In the genomic region with DNA sequence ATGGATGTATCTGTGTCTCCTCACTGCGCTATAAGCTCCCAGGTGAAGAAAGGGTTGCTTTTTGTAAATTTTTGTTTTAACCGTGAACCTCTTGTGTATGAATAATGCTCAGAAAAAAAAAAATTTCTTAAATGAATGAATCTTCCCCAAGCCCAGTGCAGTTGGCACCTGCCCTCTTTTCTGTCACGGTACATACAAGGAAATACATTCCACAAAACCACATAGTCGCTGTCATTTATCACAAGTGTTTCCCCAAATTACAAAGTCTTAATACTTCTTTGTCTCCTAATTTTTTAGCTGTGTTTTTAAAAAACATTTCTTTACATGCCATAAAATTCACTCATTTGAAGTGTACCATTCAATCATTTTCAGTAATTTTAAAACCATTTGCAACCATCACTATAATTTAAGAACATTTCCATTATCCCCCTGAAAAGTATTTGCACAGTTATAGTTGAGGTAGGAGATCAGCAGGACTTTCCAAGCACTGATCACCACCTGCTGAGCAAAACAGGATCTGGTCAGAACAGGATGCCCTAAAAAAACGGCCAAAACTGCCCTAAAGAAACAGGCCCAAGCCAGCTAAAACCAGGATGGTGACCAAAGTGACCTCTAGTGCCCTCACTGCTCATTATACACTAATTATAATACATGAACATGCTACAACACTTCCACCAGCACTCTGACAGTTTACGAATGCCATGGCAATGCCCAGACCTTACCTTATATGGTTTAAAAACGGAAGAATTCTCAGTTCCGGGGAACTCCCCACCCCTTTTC, we compare ENCODE assay signal across 9 cellular contexts. TPM values are rescaled to one million over a fixed set of nuclear protein-coding genes. Genes with fewer than 3 reads are reported as not detected.
DNase-seq lines count a peak whose midpoint lies in the region; ATAC-seq and TF ChIP-seq lines count a peak whose summit lies in the region.
"Had no signal": no experiment of that assay in that cellular context is flagged by ENCODE, and none has a peak within 500 bp of the region (broad histone marks: within the 10 kb centered on the region; RNA-seq: fewer than 3 reads in every experiment).

No MANE protein-coding gene starts in this region.

- H3K27ac Mint-ChIP-seq in CD8-positive, alpha-beta memory T cell, result peak overlapping the region in 7 of 8 donors; percentile 34 to 98 (median 82)
- peak overlapping the region; percentile 83 to 95 (median 86) for H3K27ac Mint-ChIP-seq in IgD-negative memory B cell
- H3K27ac Mint-ChIP-seq in activated naive CD4-positive, alpha-beta T cell treated with anti-CD3 and anti-CD28 coated beads, Interleukin-2, amount 50 U/mL, for 72 hours, result peak overlapping the region; percentile 70 to 93
- peak overlapping the region; percentile 47 to 84 (median 80) for H3K27ac Mint-ChIP-seq in nephron

- H3K4me1 ChIP-seq in CD8-positive, alpha-beta memory T cell (ENCODE audit: insufficient read depth, low read length), result peaks cover 17% of the 10 kb centered on the region

- no peak for ATAC-seq in activated naive CD4-positive, alpha-beta T cell treated with anti-CD3 and anti-CD28 coated beads, Interleukin-2, amount 50 U/mL, for 72 hours

- DNase-seq in CD8-positive, alpha-beta memory T cell, result no peak
- no peak for DNase-seq in activated naive CD4-positive, alpha-beta T cell treated with anti-CD3 and anti-CD28 coated beads, Interleukin-2, amount 50 U/mL, for 72 hours (ENCODE audit: low spot score in 2 of 2)
- DNase-seq in NOMO-1 treated with DMSO at 0.1 percent for 48 hours (lab: John Stamatoyannopoulos, UW; ENCODE audit: unreplicated experiment) (no peak), LoVo (ENCODE audit: low spot score) (no peak), posterior vena cava (ENCODE audit: low spot score) (no peak)
- DNase-seq: lower lobe of right lung, NCI-H1436 had no signal

- no peak overlapping the region for H3K27ac ChIP-seq in CD8-positive, alpha-beta memory T cell (ENCODE audit: low read depth, low read length)

- no peaks in the 10 kb centered on the region for H3K27me3 ChIP-seq in CD8-positive, alpha-beta memory T cell (ENCODE audit: insufficient read depth, low read length, poor library complexity, severe bottlenecking)

- H3K36me3 ChIP-seq in CD8-positive, alpha-beta memory T cell (ENCODE audit: insufficient read depth, low read length), result no peaks in the 10 kb centered on the region
- H3K36me3 ChIP-seq: lower lobe of right lung had no signal

- CTCF ChIA-PET in CD8-positive, alpha-beta memory T cell (lab: Charles Lee), result interaction anchor here (0.9 to 4.1 kb wide), 5 partner anchors 11 to 195 kb away, joined by 3 to 28 read pairs (median 6); partner anchors contain the start of genes BIVM, ERCC5 and POGLUT2

- peaks cover 46 to 60% (median 58%) of the 10 kb centered on the region in 3 donors for H3K4me1 Mint-ChIP-seq in CD8-positive, alpha-beta memory T cell
- peaks cover 9 to 20% (median 19%) of the 10 kb centered on the region in 3 donors for H3K4me1 Mint-ChIP-seq in IgD-negative memory B cell
- peaks cover 17% of the 10 kb centered on the region for H3K4me1 Mint-ChIP-seq in nephron

- H3K9me3 ChIP-seq in CD8-positive, alpha-beta memory T cell (ENCODE audit: low read length), result no peaks in the 10 kb centered on the region
- H3K9me3 ChIP-seq: lower lobe of right lung had no signal

- H3K27me3 Mint-ChIP-seq in CD8-positive, alpha-beta memory T cell, result peaks cover 0 to 3% of the 10 kb centered on the region in 2 donors
- H3K27me3 Mint-ChIP-seq in IgD-negative memory B cell (no peaks in the 10 kb centered on the region), nephron (ENCODE audit: low read depth) (peaks cover 3% of the 10 kb centered on the region)

- H3K4me3 ChIP-seq in CD8-positive, alpha-beta memory T cell (ENCODE audit: low read length), result no peak overlapping the region

- TF ChIP-seq CTCF in nephron (IDR thresholded peaks at IDR 0.05; ENCODE audit: unreplicated experiment in 3 of 3), result no peak

- H3K36me3 Mint-ChIP-seq in CD8-positive, alpha-beta memory T cell, result peaks cover 0 to 3% (median 0%) of the 10 kb centered on the region in 3 donors
- H3K36me3 Mint-ChIP-seq in IgD-negative memory B cell (peaks cover 2% of the 10 kb centered on the region), nephron (ENCODE audit: low read depth) (peaks cover 4% of the 10 kb centered on the region)
- H3K36me3 Mint-ChIP-seq in activated naive CD4-positive, alpha-beta T cell treated with anti-CD3 and anti-CD28 coated beads, Interleukin-2, amount 50 U/mL, for 72 hours, result peaks cover 18 to 24% of the 10 kb centered on the region in 2 donors

- POLR2A ChIA-PET in CD8-positive, alpha-beta memory T cell (lab: Charles Lee), result interaction anchor here (1.1 to 2.6 kb wide), 3 partner anchors 25 to 179 kb away, joined by 9 to 28 read pairs (median 21); partner anchors contain the start of genes ERCC5 and TPP2

- peak overlapping the region; percentile 88 to 96 (median 92) for H3K4me3 Mint-ChIP-seq in CD8-positive, alpha-beta memory T cell
- H3K4me3 Mint-ChIP-seq in IgD-negative memory B cell (peak overlapping the region; percentile 89 to 96 (median 94)), nephron (peak overlapping the region; percentile 85 to 96 (median 90))

- H3K9me3 Mint-ChIP-seq in CD8-positive, alpha-beta memory T cell, result no peaks in the 10 kb centered on the region
- no peaks in the 10 kb centered on the region for H3K9me3 Mint-ChIP-seq in IgD-negative memory B cell
- no peaks in the 10 kb centered on the region for H3K9me3 Mint-ChIP-seq in activated naive CD4-positive, alpha-beta T cell treated with anti-CD3 and anti-CD28 coated beads, Interleukin-2, amount 50 U/mL, for 72 hours
- H3K9me3 Mint-ChIP-seq in nephron, result no peaks in the 10 kb centered on the region

- intact Hi-C loops in posterior vena cava (cut with DNase I), result no loop called here

RNA-seq across cellular contexts. Expression of gene TEX30, which starts 1.2 kb away (rescaled TPM):
- total RNA-seq in CD8-positive, alpha-beta memory T cell, result 10 to 100 TPM; 58.5 to 64.3 TPM
- polyA plus RNA-seq in CD8-positive, alpha-beta memory T cell, result 22.0 TPM
- 12.1 TPM for polyA plus RNA-seq in IgD-negative memory B cell
- 10 to 100 TPM; 17.4 to 23.4 TPM for total RNA-seq in activated naive CD4-positive, alpha-beta T cell treated with anti-CD3 and anti-CD28 coated beads, Interleukin-2, amount 50 U/mL, for 72 hours
- 10 to 100 TPM in 1 of 2 donors, 1 to 10 TPM in 1; 7.4 to 10.9 TPM for total RNA-seq in posterior vena cava

RNA-seq across cellular contexts. Expression of gene POGLUT2, which starts 24.0 kb away (rescaled TPM):
- total RNA-seq in CD8-positive, alpha-beta memory T cell, result 10 to 100 TPM; 13.5 to 15.8 TPM
- 2.5 TPM for polyA plus RNA-seq in CD8-positive, alpha-beta memory T cell
- polyA plus RNA-seq in IgD-negative memory B cell, result 0.44 TPM
- total RNA-seq in activated naive CD4-positive, alpha-beta T cell treated with anti-CD3 and anti-CD28 coated beads, Interleukin-2, amount 50 U/mL, for 72 hours, result 1 to 10 TPM; 1.8 to 4.3 TPM
- 1 to 10 TPM; 6.2 to 9.9 TPM for total RNA-seq in posterior vena cava

RNA-seq across cellular contexts. Expression of gene BIVM, which starts 24.1 kb away (rescaled TPM):
- 10 to 100 TPM; 14.6 to 16.0 TPM for total RNA-seq in CD8-positive, alpha-beta memory T cell
- polyA plus RNA-seq in CD8-positive, alpha-beta memory T cell, result 14.2 TPM
- polyA plus RNA-seq in IgD-negative memory B cell, result 6.1 TPM
- 10 to 100 TPM in 1 of 2 donors, 1 to 10 TPM in 1; 4.6 to 17.9 TPM for total RNA-seq in activated naive CD4-positive, alpha-beta T cell treated with anti-CD3 and anti-CD28 coated beads, Interleukin-2, amount 50 U/mL, for 72 hours
- total RNA-seq in posterior vena cava, result 10 to 100 TPM; 15.3 to 16.8 TPM
